1 cellular context compared by ENCODE assay signal in genomic region chrX:70022608-70023007, GRCh38.
A peak's percentile ranks its signal among the peaks of the same experiment; 100 is the strongest.
TF ChIP-seq lines count a peak whose summit lies in the region.

No MANE protein-coding gene starts in this region.

TF ChIP-seq in liver, 16 proteins besides CTCF, POLR2A, EP300 and RAD21 (continued from another document):
- TF ChIP-seq REST (IDR thresholded peaks at IDR 0.05), result no peak
- peak; percentile 16 to 52 for TF ChIP-seq HNF4A (conservative IDR thresholded peaks at IDR 0.05)
